In genomic region chr17:43517161-43517560, GRCh38 we compare ENCODE assay signal across 1 cellular context.
TF ChIP-seq lines count a peak whose summit lies in the region.

No MANE protein-coding gene starts in this region.

TF ChIP-seq in HEK293, 187 proteins besides CTCF, POLR2A, EP300 and RAD21 (continued from another document):
- 0 out of 2 replicates have a peak, but pooled peaks have one; percentile 30 for TF ChIP-seq ZBTB11 (tag by site-specific recombination; conservative IDR thresholded peaks at IDR 0.05; ENCODE audit: low read depth)
- TF ChIP-seq, protein P1, sequence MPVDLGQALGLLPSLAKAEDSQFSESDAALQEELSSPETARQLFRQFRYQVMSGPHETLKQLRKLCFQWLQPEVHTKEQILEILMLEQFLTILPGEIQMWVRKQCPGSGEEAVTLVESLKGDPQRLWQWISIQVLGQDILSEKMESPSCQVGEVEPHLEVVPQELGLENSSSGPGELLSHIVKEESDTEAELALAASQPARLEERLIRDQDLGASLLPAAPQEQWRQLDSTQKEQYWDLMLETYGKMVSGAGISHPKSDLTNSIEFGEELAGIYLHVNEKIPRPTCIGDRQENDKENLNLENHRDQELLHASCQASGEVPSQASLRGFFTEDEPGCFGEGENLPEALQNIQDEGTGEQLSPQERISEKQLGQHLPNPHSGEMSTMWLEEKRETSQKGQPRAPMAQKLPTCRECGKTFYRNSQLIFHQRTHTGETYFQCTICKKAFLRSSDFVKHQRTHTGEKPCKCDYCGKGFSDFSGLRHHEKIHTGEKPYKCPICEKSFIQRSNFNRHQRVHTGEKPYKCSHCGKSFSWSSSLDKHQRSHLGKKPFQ (tag by site-specific recombination; IDR thresholded peaks at IDR 0.05): peak; percentile 74
- TF ChIP-seq PRDM4 (tag by site-specific recombination; IDR thresholded peaks at IDR 0.05): 0 out of 2 replicates have a peak, but pooled peaks have one; percentile 36
- peak; percentile 60 for TF ChIP-seq ZNF843 (tag by site-specific recombination; IDR thresholded peaks at IDR 0.05)
- TF ChIP-seq ZNF169 (tag by site-specific recombination; IDR thresholded peaks at IDR 0.05): no peak
- TF ChIP-seq IKZF3 (tag by site-specific recombination; IDR thresholded peaks at IDR 0.05): 0 out of 2 replicates have a peak, but pooled peaks have one; percentile 1
- TF ChIP-seq ZNF146 (tag by site-specific recombination; IDR thresholded peaks at IDR 0.05): no peak
- TF ChIP-seq, protein P2, sequence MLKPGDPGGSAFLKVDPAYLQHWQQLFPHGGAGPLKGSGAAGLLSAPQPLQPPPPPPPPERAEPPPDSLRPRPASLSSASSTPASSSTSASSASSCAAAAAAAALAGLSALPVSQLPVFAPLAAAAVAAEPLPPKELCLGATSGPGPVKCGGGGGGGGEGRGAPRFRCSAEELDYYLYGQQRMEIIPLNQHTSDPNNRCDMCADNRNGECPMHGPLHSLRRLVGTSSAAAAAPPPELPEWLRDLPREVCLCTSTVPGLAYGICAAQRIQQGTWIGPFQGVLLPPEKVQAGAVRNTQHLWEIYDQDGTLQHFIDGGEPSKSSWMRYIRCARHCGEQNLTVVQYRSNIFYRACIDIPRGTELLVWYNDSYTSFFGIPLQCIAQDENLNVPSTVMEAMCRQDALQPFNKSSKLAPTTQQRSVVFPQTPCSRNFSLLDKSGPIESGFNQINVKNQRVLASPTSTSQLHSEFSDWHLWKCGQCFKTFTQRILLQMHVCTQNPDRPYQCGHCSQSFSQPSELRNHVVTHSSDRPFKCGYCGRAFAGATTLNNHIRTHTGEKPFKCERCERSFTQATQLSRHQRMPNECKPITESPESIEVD (tag by site-specific recombination; IDR thresholded peaks at IDR 0.05): peak; percentile 88
- no peak for TF ChIP-seq ZNF175 (tag by site-specific recombination; IDR thresholded peaks at IDR 0.05)
- TF ChIP-seq GFI1B (tag by site-specific recombination; IDR thresholded peaks at IDR 0.05): peak; percentile 55; the same call in 1 of the 2 replicates
- peak; percentile 7; the same call in 1 of the 2 replicates for TF ChIP-seq ZSCAN30 (tag by site-specific recombination; IDR thresholded peaks at IDR 0.05)
- no peak for TF ChIP-seq REPIN1 (tag by site-specific recombination; IDR thresholded peaks at IDR 0.05; ENCODE audit: low read depth)
- TF ChIP-seq ZNF596 (tag by site-specific recombination; IDR thresholded peaks at IDR 0.05): no peak
- TF ChIP-seq OSR2 (tag by site-specific recombination; IDR thresholded peaks at IDR 0.05): 0 out of 2 replicates have a peak, but pooled peaks have one; percentile 6
- 0 out of 2 replicates have a peak, but pooled peaks have one; percentile 23 for TF ChIP-seq BCL11B (tag by site-specific recombination; IDR thresholded peaks at IDR 0.05; ENCODE audit: low read depth)
- TF ChIP-seq ZNF114 (tag by site-specific recombination; IDR thresholded peaks at IDR 0.05): no peak
- peak; percentile 64 for TF ChIP-seq ZNF335 (tag by site-specific recombination; conservative IDR thresholded peaks at IDR 0.05)
- peak; percentile 45 for TF ChIP-seq ZIC2 (tag by site-specific recombination; IDR thresholded peaks at IDR 0.05)
- no peak for TF ChIP-seq ZNF302 (tag by site-specific recombination; IDR thresholded peaks at IDR 0.05; ENCODE audit: low read depth)
- TF ChIP-seq ZFP69B (tag by site-specific recombination; IDR thresholded peaks at IDR 0.05): no peak
- TF ChIP-seq, protein P3, sequence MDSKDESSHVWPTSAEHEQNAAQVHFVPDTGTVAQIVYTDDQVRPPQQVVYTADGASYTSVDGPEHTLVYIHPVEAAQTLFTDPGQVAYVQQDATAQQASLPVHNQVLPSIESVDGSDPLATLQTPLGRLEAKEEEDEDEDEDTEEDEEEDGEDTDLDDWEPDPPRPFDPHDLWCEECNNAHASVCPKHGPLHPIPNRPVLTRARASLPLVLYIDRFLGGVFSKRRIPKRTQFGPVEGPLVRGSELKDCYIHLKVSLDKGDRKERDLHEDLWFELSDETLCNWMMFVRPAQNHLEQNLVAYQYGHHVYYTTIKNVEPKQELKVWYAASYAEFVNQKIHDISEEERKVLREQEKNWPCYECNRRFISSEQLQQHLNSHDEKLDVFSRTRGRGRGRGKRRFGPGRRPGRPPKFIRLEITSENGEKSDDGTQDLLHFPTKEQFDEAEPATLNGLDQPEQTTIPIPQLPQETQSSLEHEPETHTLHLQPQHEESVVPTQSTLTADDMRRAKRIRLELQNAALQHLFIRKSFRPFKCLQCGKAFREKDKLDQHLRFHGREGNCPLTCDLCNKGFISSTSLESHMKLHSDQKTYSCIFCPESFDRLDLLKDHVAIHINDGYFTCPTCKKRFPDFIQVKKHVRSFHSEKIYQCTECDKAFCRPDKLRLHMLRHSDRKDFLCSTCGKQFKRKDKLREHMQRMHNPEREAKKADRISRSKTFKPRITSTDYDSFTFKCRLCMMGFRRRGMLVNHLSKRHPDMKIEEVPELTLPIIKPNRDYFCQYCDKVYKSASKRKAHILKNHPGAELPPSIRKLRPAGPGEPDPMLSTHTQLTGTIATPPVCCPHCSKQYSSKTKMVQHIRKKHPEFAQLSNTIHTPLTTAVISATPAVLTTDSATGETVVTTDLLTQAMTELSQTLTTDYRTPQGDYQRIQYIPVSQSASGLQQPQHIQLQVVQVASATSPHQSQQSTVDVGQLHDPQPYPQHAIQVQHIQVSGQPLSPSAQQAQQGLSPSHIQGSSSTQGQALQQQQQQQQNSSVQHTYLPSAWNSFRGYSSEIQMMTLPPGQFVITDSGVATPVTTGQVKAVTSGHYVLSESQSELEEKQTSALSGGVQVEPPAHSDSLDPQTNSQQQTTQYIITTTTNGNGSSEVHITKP (tag by site-specific recombination; IDR thresholded peaks at IDR 0.05): peak; percentile 53
- peak; percentile 90 for TF ChIP-seq FEZF1 (tag by site-specific recombination; IDR thresholded peaks at IDR 0.05)
- peak; percentile 91 for TF ChIP-seq SCRT2 (tag by site-specific recombination; IDR thresholded peaks at IDR 0.05)
